In genomic region chr18:14415806-14416205, GRCh38 we compare ENCODE assay signal across 8 cellular contexts.
DNase-seq lines count a peak whose midpoint lies in the region; ATAC-seq, FAIRE-seq and TF ChIP-seq lines count a peak whose summit lies in the region.
"Not testable (repeated sequence)": the region's sequence is repeated elsewhere in the genome, so short reads cannot be mapped to it uniquely, and the experiment has no call there.

No MANE protein-coding gene starts in this region.

- TF ChIP-seq CTCF in LNCAP (IDR thresholded peaks at IDR 0.05) (peak; percentile 79), SK-N-SH (IDR thresholded peaks at IDR 0.05) (peak; percentile 42), K562 (IDR thresholded peaks at IDR 0.05 in 2 of 3, conservative IDR thresholded peaks at IDR 0.05 in 1 of 3; ENCODE audit: insufficient read depth in 2 of 3, low read depth in 1 of 3, low read length in 3 of 3) (0 out of 6 replicates have a peak, but pooled peaks of 2 of the 3 experiments have one; percentile 4 to 24), left ventricle myocardium inferior (IDR thresholded peaks at IDR 0.05; ENCODE audit: borderline replicate concordance) (peak; percentile 49)

- POLR2A ChIA-PET in SK-N-SH (lab: Yijun Ruan, JAX); K562 (lab: Yijun Ruan, JAX): not testable (repeated sequence)

- intact Hi-C loops in K562 (cut with micrococcal nuclease); left ventricle myocardium inferior (cut with micrococcal nuclease): not testable (repeated sequence)

- H3K9ac ChIP-seq in SK-N-SH; K562 (ENCODE audit: insufficient read depth in 1 of 2, low read depth in 2 of 2, low read length in 2 of 2): not testable (repeated sequence)

- H3K9me2 ChIP-seq in SK-N-SH = not testable (repeated sequence)

- not testable (repeated sequence) for H3K27ac ChIP-seq in SK-N-SH (ENCODE audit: low read depth in 2 of 2, low read length in 1 of 2); K562 (ENCODE audit: extremely low read depth, low read depth, low read length); left ventricle myocardium inferior (replicated peaks)

- H3F3A ChIP-seq in SK-N-SH (replicated peaks; ENCODE audit: insufficient read depth) = not testable (repeated sequence)

- H3K9me3 ChIP-seq in SK-N-SH; K562 (replicated peaks; ENCODE audit: control insufficient read depth, insufficient read depth, low read depth, low read length); left ventricle myocardium inferior (replicated peaks): not testable (repeated sequence)

- not testable (repeated sequence) for TF ChIP-seq EP300 in SK-N-SH (IDR thresholded peaks at IDR 0.05; ENCODE audit: borderline replicate concordance in 1 of 2, low read depth in 1 of 2, low read length in 1 of 2); K562 (IDR thresholded peaks at IDR 0.05; ENCODE audit: low read length)

- H3K4me3 ChIP-seq in SK-N-SH (ENCODE audit: low read depth in 2 of 2, low read length in 1 of 2); K562: not testable (repeated sequence)
- peak overlapping the region; percentile 34 for H3K4me3 ChIP-seq in left ventricle myocardium inferior

- H3K9me1 ChIP-seq in K562 (ENCODE audit: control insufficient read depth, insufficient read depth, low read length) = not testable (repeated sequence)

- TF ChIP-seq POLR2A in K562 (conservative IDR thresholded peaks at IDR 0.05) = not testable (repeated sequence)

- FAIRE-seq in K562 (lab: Jason Lieb, UNC) = not testable (repeated sequence)

- not testable (repeated sequence) for H3K4me1 ChIP-seq in SK-N-SH (ENCODE audit: control insufficient read depth in 1 of 2, insufficient read depth in 2 of 2, low read depth in 1 of 2, low read length in 1 of 2); K562 (replicated peaks in 1 of 2; ENCODE audit: control insufficient read depth in 2 of 2, insufficient read depth in 2 of 2, low read length in 2 of 2); left ventricle myocardium inferior

- in situ Hi-C loops in Caki2 (cut with HindIII; ENCODE audit: low pct_unique_long_range_greater_than_20kb, low sequenced_read_pairs); K562 (cut with MboI): not testable (repeated sequence)

- not testable (repeated sequence) for BruUV-seq in K562 (replicated peaks; lab: Mats Ljungman, UMichigan)

- CTCF ChIA-PET in SK-N-SH (lab: Yijun Ruan, JAX); K562 (lab: Yijun Ruan, JAX; ENCODE audit: low intra/inter-chr PET ratio): not testable (repeated sequence)

- DNase-seq in Caki2 (ENCODE audit: low read depth) (peak; percentile 22), activated T-cell treated with anti-CD3 and anti-CD28 coated beads for 1 hour (ENCODE audit: low read depth) (peak; percentile 22), K562 (ENCODE audit: extremely low read depth in 1 of 4, low spot score in 3 of 4) (peak in 1 of 4 experiments; percentile 3), renal cortical epithelial cell (ENCODE audit: low read depth) (peak; percentile 13)
- DNase-seq in SK-N-SH, left ventricle myocardium inferior: not testable (repeated sequence)
- peak; percentile 28 for DNase-seq in stimulated activated naive CD8-positive, alpha-beta T cell treated with anti-CD3 and anti-CD28 coated beads, Interleukin-15, Interleukin-2, amounts not matched to agents 100 U/mL and 50 U/mL, for 24 hours

- not testable (repeated sequence) for H2AFZ ChIP-seq in SK-N-SH (ENCODE audit: low read depth); K562 (ENCODE audit: low read depth, low read length)

- not testable (repeated sequence) for H3K36me3 ChIP-seq in SK-N-SH (replicated peaks in 1 of 2; ENCODE audit: control insufficient read depth in 1 of 2, insufficient read depth in 2 of 2, low read length in 1 of 2); K562 (ENCODE audit: control insufficient read depth, insufficient read depth, low read length); left ventricle myocardium inferior

- not testable (repeated sequence) for H4K20me1 ChIP-seq in SK-N-SH (ENCODE audit: insufficient read depth); K562 (replicated peaks; ENCODE audit: control insufficient read depth, insufficient read depth, low read length)

- TF ChIP-seq RAD21 in SK-N-SH (IDR thresholded peaks at IDR 0.05; ENCODE audit: low read length) = not testable (repeated sequence)
- 0 out of 4 replicates have a peak, but pooled peaks of 1 of the 2 experiments have one; percentile 3 for TF ChIP-seq RAD21 in K562 (CRISPR knock-in tag; conservative IDR thresholded peaks at IDR 0.05 in 1 of 2, IDR thresholded peaks at IDR 0.05 in 1 of 2)

- WGBS in SK-N-SH (ENCODE audit: low lambda C conversion rate) = 0% methylated on average over 7 of the region's 8 CpGs
- WGBS in K562 (ENCODE audit: insufficient coverage, low coverage, missing lambda C conversion rate) = 0% methylated on average over 5 of the region's 8 CpGs

- H3K27me3 ChIP-seq in SK-N-SH (ENCODE audit: insufficient read depth); K562 (ENCODE audit: control insufficient read depth in 2 of 2, insufficient read depth in 2 of 2, low read length in 2 of 2); left ventricle myocardium inferior (ENCODE audit: low read depth): not testable (repeated sequence)

- not testable (repeated sequence) for H3K79me2 ChIP-seq in SK-N-SH (ENCODE audit: insufficient read depth); K562 (ENCODE audit: control insufficient read depth, insufficient read depth, low read length)

- H3K4me2 ChIP-seq in SK-N-SH; K562 (ENCODE audit: insufficient read depth, low read length): not testable (repeated sequence)

- ATAC-seq in K562; stimulated activated naive CD8-positive, alpha-beta T cell treated with anti-CD3 and anti-CD28 coated beads, Interleukin-15, Interleukin-2, amounts not matched to agents 100 U/mL and 50 U/mL, for 24 hours: not testable (repeated sequence)

TF ChIP-seq in SK-N-SH, 30 proteins besides CTCF, POLR2A, EP300 and RAD21:
- peak; percentile 16; the same call in 1 of the 2 replicates for TF ChIP-seq SMC3 (IDR thresholded peaks at IDR 0.05; ENCODE audit: low read depth, low read length)

Comparison
In these comparisons a context has a peak if more than half of its experiments do, and no peak if none do; other contexts are left out.
1. CTCF ChIP-seq: peak in every context shown above with its lines; median percentile 79 in LNCAP; 49 in left ventricle myocardium inferior; 42 in SK-N-SH; 14 in K562.